ENCODE assay signal across 29 cellular contexts in genomic region chr17:11823862-11824261, GRCh38.
"Had no signal": no experiment of that assay in that cellular context is flagged by ENCODE, and none has a peak within 500 bp of the region (broad histone marks: within the 10 kb centered on the region; RNA-seq: fewer than 3 reads in every experiment).

No MANE protein-coding gene starts in this region.

- H3K27ac ChIP-seq: ascending aorta, cardiac muscle cell, SJSA1 had no signal

- H3K4me3 ChIP-seq: ascending aorta, cardiac muscle cell, MG63, SJSA1 had no signal

- H3K27me3 ChIP-seq: ascending aorta, cardiac muscle cell, MG63, SJSA1 had no signal

- DNase-seq: activated CD4-positive, alpha-beta T cell treated with anti-CD3 and anti-CD28 coated beads for 36 hours; activated CD4-positive, alpha-beta T cell treated with anti-CD3 and anti-CD28 coated beads, Interleukin-2, amount 10 ng/mL, durations not matched to agents 7 days and 5 days; activated CD4-positive, alpha-beta T cell treated with anti-CD3 and anti-CD28 coated beads, Interleukin-2, amount 50 U/mL, for 48 hours; activated CD8-positive, alpha-beta T cell treated with anti-CD3 and anti-CD28 coated beads, Interleukin-2, amount 10 ng/mL, durations not matched to agents 7 days and 5 days; activated gamma-delta T cell; activated naive CD4-positive, alpha-beta T cell treated with Interleukin-2 at 50 U/mL for 16 hours; activated naive CD8-positive, alpha-beta T cell treated with anti-CD3 and anti-CD28 coated beads, Interleukin-2, amount 10 ng/mL, durations not matched to agents 7 days and 5 days; activated T-cell treated with anti-CD3 and anti-CD28 coated beads, Interleukin-2, amount 50 U/mL, for 24 hours; amygdala; Karpas-422; KBM-7; MG63; NCI-H1092; NCI-H1436 treated with DMSO at 0.1 percent for 48 hours; NCI-H1694 treated with DMSO at 0.1 percent for 48 hours; NCI-H2029 treated with DMSO at 0.1 percent for 48 hours; NCI-H2107; NCI-H226; NCI-H446 treated with DMSO at 0.1 percent for 48 hours; NCI-H524; NCI-H69; SHP77; SK-N-SH had no signal

- H3K4me1 ChIP-seq: ascending aorta, SJSA1 had no signal

- ATAC-seq: activated CD4-positive, alpha-beta T cell treated with anti-CD3 and anti-CD28 coated beads for 36 hours; activated CD4-positive, CD25-positive, alpha-beta regulatory T cell treated with anti-CD3 and anti-CD28 coated beads, Interleukin-2, amount 50 U/mL, for 24 hours; activated CD8-positive, alpha-beta T cell treated with anti-CD3 and anti-CD28 coated beads, Interleukin-2, amount 10 ng/mL, durations not matched to agents 7 days and 5 days; Panc1; WTC11 had no signal

- H3K36me3 ChIP-seq: ascending aorta, cardiac muscle cell, MG63, SJSA1 had no signal

- H3K9me3 ChIP-seq: ascending aorta, MG63, SJSA1, SK-N-SH had no signal
